ENCODE assay signal across 9 cellular contexts in the genomic region with DNA sequence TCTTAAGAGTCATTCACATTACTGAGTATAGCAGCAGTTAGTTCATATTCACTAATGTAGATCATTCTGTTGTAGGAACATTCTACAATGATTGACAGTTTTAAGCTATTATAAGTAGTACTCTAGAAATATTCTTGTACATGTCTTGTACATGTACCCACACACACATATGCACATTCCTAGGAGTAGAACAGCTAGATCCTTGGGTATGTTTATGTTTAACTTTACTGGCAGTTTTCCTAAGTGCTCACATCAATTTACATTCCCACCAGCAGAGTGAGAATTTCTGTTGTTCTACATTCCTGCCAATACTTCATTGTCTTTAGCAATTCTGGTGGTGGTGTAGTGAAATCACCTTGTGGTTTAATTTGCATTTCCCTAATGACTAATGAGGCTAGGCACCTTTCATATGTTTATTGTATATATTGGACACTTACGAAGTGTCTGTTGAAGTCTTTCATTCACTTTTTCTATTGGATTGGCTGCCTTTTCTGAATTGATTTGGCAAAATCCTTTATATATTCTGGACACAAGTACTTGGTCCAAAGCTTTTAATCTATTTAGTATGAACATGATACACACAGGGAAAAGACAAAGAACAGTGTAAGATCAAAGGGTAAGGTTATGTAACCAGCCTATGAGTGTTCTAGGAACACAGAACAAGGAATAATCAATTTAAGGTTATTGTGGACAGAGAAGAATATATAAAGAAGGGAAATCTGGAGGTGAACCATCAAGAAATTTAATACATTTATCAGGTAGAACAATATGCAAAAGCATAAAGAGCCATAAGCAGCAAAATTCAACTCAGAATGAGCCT.
A peak's percentile ranks its signal among the peaks of the same experiment; 100 is the strongest.
DNase-seq lines count a peak whose midpoint lies in the region; ATAC-seq and TF ChIP-seq lines count a peak whose summit lies in the region.
"Had no signal": no experiment of that assay in that cellular context is flagged by ENCODE, and none has a peak within 500 bp of the region (broad histone marks: within the 10 kb centered on the region; RNA-seq: fewer than 3 reads in every experiment).

No MANE protein-coding gene starts in this region.

- H3K4me1 ChIP-seq in colonic mucosa (no peaks in the 10 kb centered on the region), vagina (no peaks in the 10 kb centered on the region)

- H3K9me3 ChIP-seq in colonic mucosa = no peaks in the 10 kb centered on the region
- H3K9me3 ChIP-seq in vagina = no peaks in the 10 kb centered on the region

- TF ChIP-seq CTCF in fibroblast of the aortic adventitia (IDR thresholded peaks at IDR 0.05; ENCODE audit: insufficient read depth, low read length) = peak; percentile 14
- no peak for TF ChIP-seq CTCF in colonic mucosa (IDR thresholded peaks at IDR 0.05)
- no peak for TF ChIP-seq CTCF in vagina (IDR thresholded peaks at IDR 0.05)

- H3K4me3 ChIP-seq in fibroblast of the aortic adventitia (ENCODE audit: low read depth, low read length) (no peak overlapping the region), colonic mucosa (no peak overlapping the region), vagina (no peak overlapping the region)

- no peaks in the 10 kb centered on the region for H3K9me3 Mint-ChIP-seq in activated T-helper 1 cell treated with anti-CD3 and anti-CD28 coated beads, Interleukin-12 subunit alpha, Interleukin-12 subunit beta, Interleukin-2, Interleukin-4 antibody, amounts not matched to agents 30 ng/mL and 10 ng/mL and 1 ng/mL, durations not matched to agents 14 hours and 24 hours and 36 hours

- H3K4me3 Mint-ChIP-seq in activated T-helper 1 cell treated with anti-CD3 and anti-CD28 coated beads, Interleukin-12 subunit alpha, Interleukin-12 subunit beta, Interleukin-2, Interleukin-4 antibody, amounts not matched to agents 30 ng/mL and 10 ng/mL and 1 ng/mL, durations not matched to agents 14 hours and 24 hours and 36 hours = no peak overlapping the region

- H3K27ac ChIP-seq in colonic mucosa (no peak overlapping the region), vagina (no peak overlapping the region)

- no peaks in the 10 kb centered on the region for H3K27me3 Mint-ChIP-seq in activated T-helper 1 cell treated with anti-CD3 and anti-CD28 coated beads, Interleukin-12 subunit alpha, Interleukin-12 subunit beta, Interleukin-2, Interleukin-4 antibody, amounts not matched to agents 30 ng/mL and 10 ng/mL and 1 ng/mL, durations not matched to agents 14 hours and 24 hours and 36 hours (ENCODE audit: insufficient read depth)

- no peaks in the 10 kb centered on the region for H3K27me3 ChIP-seq in colonic mucosa
- H3K27me3 ChIP-seq in vagina = no peaks in the 10 kb centered on the region

- no peaks in the 10 kb centered on the region for H3K36me3 ChIP-seq in colonic mucosa
- H3K36me3 ChIP-seq in vagina = no peaks in the 10 kb centered on the region

- no peak for TF ChIP-seq POLR2A in vagina (IDR thresholded peaks at IDR 0.05)

- H3K9ac ChIP-seq in colonic mucosa (ENCODE audit: low read depth in 2 of 2, low read length in 2 of 2) = no peak overlapping the region

- intact Hi-C loops in colonic mucosa (cut with DNase I) = no loop called here
- intact Hi-C loops in vagina (cut with DNase I) = no loop called here
- intact Hi-C loops in activated T-helper 1 cell treated with anti-CD3 and anti-CD28 coated beads, Interleukin-12 subunit alpha, Interleukin-12 subunit beta, Interleukin-2, Interleukin-4 antibody, amounts not matched to agents 30 ng/mL and 10 ng/mL and 1 ng/mL, durations not matched to agents 14 hours and 24 hours and 36 hours (cut with micrococcal nuclease) = loop anchor here (2.0 to 5.0 kb wide), 2 partner anchors 18 to 36 kb away; no protein-coding TSS in a partner anchor

- no peak overlapping the region for H3K27ac Mint-ChIP-seq in activated T-helper 1 cell treated with anti-CD3 and anti-CD28 coated beads, Interleukin-12 subunit alpha, Interleukin-12 subunit beta, Interleukin-2, Interleukin-4 antibody, amounts not matched to agents 30 ng/mL and 10 ng/mL and 1 ng/mL, durations not matched to agents 14 hours and 24 hours and 36 hours

- ATAC-seq in GM18498 (IDR thresholded peaks at IDR 0.05; ENCODE audit: unreplicated experiment) (peak; percentile 90), GM21529 (IDR thresholded peaks at IDR 0.05; ENCODE audit: unreplicated experiment) (peak; percentile 70), HG03520 (IDR thresholded peaks at IDR 0.05; ENCODE audit: unreplicated experiment) (peak; percentile 83)

- peaks cover 13% of the 10 kb centered on the region for H3K36me3 Mint-ChIP-seq in activated T-helper 1 cell treated with anti-CD3 and anti-CD28 coated beads, Interleukin-12 subunit alpha, Interleukin-12 subunit beta, Interleukin-2, Interleukin-4 antibody, amounts not matched to agents 30 ng/mL and 10 ng/mL and 1 ng/mL, durations not matched to agents 14 hours and 24 hours and 36 hours (ENCODE audit: low read depth)

- peak; percentile 17 for DNase-seq in fibroblast of the aortic adventitia (ENCODE audit: low read depth)
- DNase-seq in stimulated activated CD4-positive, alpha-beta T cell treated with anti-CD3 and anti-CD28 coated beads, Interleukin-15, amount 100 ng/mL, for 24 hours = no peak
- no peak for DNase-seq in colonic mucosa
- DNase-seq in vagina (ENCODE audit: extremely low spot score in 2 of 2) = no peak
- no peak for DNase-seq in activated T-helper 1 cell treated with anti-CD3 and anti-CD28 coated beads, Interleukin-12 subunit alpha, Interleukin-12 subunit beta, Interleukin-2, Interleukin-4 antibody, amounts not matched to agents 30 ng/mL and 10 ng/mL and 1 ng/mL, durations not matched to agents 14 hours and 24 hours and 36 hours (ENCODE audit: low spot score)
- DNase-seq: NCI-H2171 had no signal

- H3K4me1 Mint-ChIP-seq in activated T-helper 1 cell treated with anti-CD3 and anti-CD28 coated beads, Interleukin-12 subunit alpha, Interleukin-12 subunit beta, Interleukin-2, Interleukin-4 antibody, amounts not matched to agents 30 ng/mL and 10 ng/mL and 1 ng/mL, durations not matched to agents 14 hours and 24 hours and 36 hours (ENCODE audit: low read depth) = peaks cover 85% of the 10 kb centered on the region
